In genomic region chr1:94653454-94653853, GRCh38 we compare ENCODE assay signal across 1 cellular context.
TF ChIP-seq lines count a peak whose summit lies in the region.

No MANE protein-coding gene starts in this region.

TF ChIP-seq in HCT116, 20 proteins besides CTCF, POLR2A, EP300 and RAD21 (continued from another document):
- TF ChIP-seq EZH2 (IDR thresholded peaks at IDR 0.05) = no peak
- TF ChIP-seq SIN3A (IDR thresholded peaks at IDR 0.05; ENCODE audit: low read depth) = no peak
- TF ChIP-seq ZFX (IDR thresholded peaks at IDR 0.05) = peak; percentile 23; the same call in 1 of the 2 replicates
- no peak for TF ChIP-seq EZH2phosphoT487 (IDR thresholded peaks at IDR 0.05; ENCODE audit: borderline replicate concordance)
TF ChIP-seq in HCT116: peak in this region for 1.
